1 cellular context compared by ENCODE assay signal in genomic region chr4:25908491-25908901, GRCh38.
TF ChIP-seq lines count a peak whose summit lies in the region.

No MANE protein-coding gene starts in this region.

TF ChIP-seq in GM23338, 12 proteins besides CTCF, POLR2A, EP300 and RAD21 (continued from another document):
- TF ChIP-seq ZNF462 (CRISPR knock-in tag; IDR thresholded peaks at IDR 0.05), result no peak
- TF ChIP-seq CREB1 (CRISPR knock-in tag; IDR thresholded peaks at IDR 0.05; ENCODE audit: low read depth), result no peak
- TF ChIP-seq, protein P1, sequence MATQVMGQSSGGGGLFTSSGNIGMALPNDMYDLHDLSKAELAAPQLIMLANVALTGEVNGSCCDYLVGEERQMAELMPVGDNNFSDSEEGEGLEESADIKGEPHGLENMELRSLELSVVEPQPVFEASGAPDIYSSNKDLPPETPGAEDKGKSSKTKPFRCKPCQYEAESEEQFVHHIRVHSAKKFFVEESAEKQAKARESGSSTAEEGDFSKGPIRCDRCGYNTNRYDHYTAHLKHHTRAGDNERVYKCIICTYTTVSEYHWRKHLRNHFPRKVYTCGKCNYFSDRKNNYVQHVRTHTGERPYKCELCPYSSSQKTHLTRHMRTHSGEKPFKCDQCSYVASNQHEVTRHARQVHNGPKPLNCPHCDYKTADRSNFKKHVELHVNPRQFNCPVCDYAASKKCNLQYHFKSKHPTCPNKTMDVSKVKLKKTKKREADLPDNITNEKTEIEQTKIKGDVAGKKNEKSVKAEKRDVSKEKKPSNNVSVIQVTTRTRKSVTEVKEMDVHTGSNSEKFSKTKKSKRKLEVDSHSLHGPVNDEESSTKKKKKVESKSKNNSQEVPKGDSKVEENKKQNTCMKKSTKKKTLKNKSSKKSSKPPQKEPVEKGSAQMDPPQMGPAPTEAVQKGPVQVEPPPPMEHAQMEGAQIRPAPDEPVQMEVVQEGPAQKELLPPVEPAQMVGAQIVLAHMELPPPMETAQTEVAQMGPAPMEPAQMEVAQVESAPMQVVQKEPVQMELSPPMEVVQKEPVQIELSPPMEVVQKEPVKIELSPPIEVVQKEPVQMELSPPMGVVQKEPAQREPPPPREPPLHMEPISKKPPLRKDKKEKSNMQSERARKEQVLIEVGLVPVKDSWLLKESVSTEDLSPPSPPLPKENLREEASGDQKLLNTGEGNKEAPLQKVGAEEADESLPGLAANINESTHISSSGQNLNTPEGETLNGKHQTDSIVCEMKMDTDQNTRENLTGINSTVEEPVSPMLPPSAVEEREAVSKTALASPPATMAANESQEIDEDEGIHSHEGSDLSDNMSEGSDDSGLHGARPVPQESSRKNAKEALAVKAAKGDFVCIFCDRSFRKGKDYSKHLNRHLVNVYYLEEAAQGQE (IDR thresholded peaks at IDR 0.05; ENCODE audit: unreplicated experiment), result no peak
- no peak for TF ChIP-seq POLR2AphosphoS5 (IDR thresholded peaks at IDR 0.05; ENCODE audit: low read depth)
- no peak for TF ChIP-seq NANOG (IDR thresholded peaks at IDR 0.05; ENCODE audit: borderline replicate concordance)
- TF ChIP-seq JUNB (IDR thresholded peaks at IDR 0.05; ENCODE audit: unreplicated experiment), result no peak
- TF ChIP-seq EZH2 (IDR thresholded peaks at IDR 0.05; ENCODE audit: low read depth, unreplicated experiment), result no peak
- TF ChIP-seq EZH2phosphoT487 (IDR thresholded peaks at IDR 0.05; ENCODE audit: unreplicated experiment), result no peak
